In genomic region chr2:230847883-230848388, GRCh38 we compare ENCODE assay signal across 1 cellular context.
TF ChIP-seq lines count a peak whose summit lies in the region.

No MANE protein-coding gene starts in this region.

TF ChIP-seq in HepG2, 621 proteins besides CTCF, POLR2A, EP300 and RAD21 (continued from another document and continues in another):
- TF ChIP-seq SNAPC4 (CRISPR knock-in tag; IDR thresholded peaks at IDR 0.05) (no peak), ZNF484 (CRISPR knock-in tag; IDR thresholded peaks at IDR 0.05; ENCODE audit: borderline replicate concordance, low read depth) (no peak), SOX6 (IDR thresholded peaks at IDR 0.05) (no peak), SOX6 (CRISPR knock-in tag; IDR thresholded peaks at IDR 0.05) (peak; percentile 26; the same call in 1 of the 2 replicates), ZNF576 (CRISPR knock-in tag; IDR thresholded peaks at IDR 0.05) (no peak), ZNF773 (CRISPR knock-in tag; IDR thresholded peaks at IDR 0.05; ENCODE audit: borderline replicate concordance) (peak; percentile 65; the same call in 1 of the 2 replicates), ZNF75D (CRISPR knock-in tag; IDR thresholded peaks at IDR 0.05; ENCODE audit: borderline replicate concordance) (no peak), ETV5 (CRISPR knock-in tag; IDR thresholded peaks at IDR 0.05; ENCODE audit: borderline replicate concordance) (peak; percentile 39; the same call in 1 of the 2 replicates), ZNF503 (CRISPR knock-in tag; IDR thresholded peaks at IDR 0.05) (peak; percentile 78), ZBTB26 (CRISPR knock-in tag; IDR thresholded peaks at IDR 0.05; ENCODE audit: borderline replicate concordance) (peak; percentile 43; the same call in 1 of the 2 replicates), FOXP4 (CRISPR knock-in tag; IDR thresholded peaks at IDR 0.05) (0 out of 2 replicates have a peak, but pooled peaks have one; percentile 25), IKZF5 (CRISPR knock-in tag; IDR thresholded peaks at IDR 0.05) (peak; percentile 32; the same call in 1 of the 2 replicates), GPBP1L1 (CRISPR knock-in tag; IDR thresholded peaks at IDR 0.05) (no peak), BRCA1 (CRISPR knock-in tag; IDR thresholded peaks at IDR 0.05) (0 out of 2 replicates have a peak, but pooled peaks have one; percentile 42), CC2D1A (CRISPR knock-in tag; IDR thresholded peaks at IDR 0.05) (no peak), CBX2 (IDR thresholded peaks at IDR 0.05; ENCODE audit: low read depth, low read length) (no peak), CBX2 (CRISPR knock-in tag; IDR thresholded peaks at IDR 0.05; ENCODE audit: low read depth) (no peak), ZFYVE20 (CRISPR knock-in tag; IDR thresholded peaks at IDR 0.05; ENCODE audit: borderline replicate concordance, low read depth) (no peak), MAF1 (CRISPR knock-in tag; IDR thresholded peaks at IDR 0.05; ENCODE audit: borderline replicate concordance) (0 out of 2 replicates have a peak, but pooled peaks have one; percentile 40), ZBTB38 (CRISPR knock-in tag; IDR thresholded peaks at IDR 0.05) (peak; percentile 41; the same call in 1 of the 2 replicates), BCLAF1 (IDR thresholded peaks at IDR 0.05) (no peak), CSRNP1 (CRISPR knock-in tag; IDR thresholded peaks at IDR 0.05) (no peak), ZNF143 (CRISPR knock-in tag; IDR thresholded peaks at IDR 0.05) (no peak), LCORL (IDR thresholded peaks at IDR 0.05) (no peak), LCORL (CRISPR knock-in tag; IDR thresholded peaks at IDR 0.05) (peak; percentile 43; the same call in 1 of the 2 replicates), YEATS4 (CRISPR knock-in tag; IDR thresholded peaks at IDR 0.05; ENCODE audit: borderline replicate concordance) (peak; percentile 29; the same call in 1 of the 2 replicates), ZFP91 (CRISPR knock-in tag; IDR thresholded peaks at IDR 0.05; ENCODE audit: borderline replicate concordance) (peak; percentile 68; the same call in 1 of the 2 replicates), BHLHE40 (IDR thresholded peaks at IDR 0.05; ENCODE audit: low read length) (no peak), ARID2 (CRISPR knock-in tag; IDR thresholded peaks at IDR 0.05; ENCODE audit: borderline replicate concordance) (peak; percentile 57; the same call in 1 of the 2 replicates), MAZ (IDR thresholded peaks at IDR 0.05; ENCODE audit: borderline replicate concordance, low read depth, low read length) (no peak), MAZ (CRISPR knock-in tag; IDR thresholded peaks at IDR 0.05; ENCODE audit: low read depth) (peak; percentile 55; the same call in 1 of the 2 replicates), PPARG (CRISPR knock-in tag; conservative IDR thresholded peaks at IDR 0.05) (no peak), THRA (CRISPR knock-in tag; IDR thresholded peaks at IDR 0.05; ENCODE audit: borderline replicate concordance) (peak; percentile 70), SPEN (CRISPR knock-in tag; IDR thresholded peaks at IDR 0.05; ENCODE audit: low read depth) (peak; percentile 57; the same call in 1 of the 2 replicates), SNAI1 (CRISPR knock-in tag; IDR thresholded peaks at IDR 0.05; ENCODE audit: borderline replicate concordance) (no peak)
